In genomic region chr18:21080576-21080975, GRCh38 we compare ENCODE assay signal across 27 cellular contexts.
"Had no signal": no experiment of that assay in that cellular context is flagged by ENCODE, and none has a peak within 500 bp of the region (broad histone marks: within the 10 kb centered on the region; RNA-seq: fewer than 3 reads in every experiment).

No MANE protein-coding gene starts in this region.

- DNase-seq: activated CD4-positive, alpha-beta memory T cell treated with anti-CD3 and anti-CD28 coated beads, Interleukin-2, amount 10 ng/mL, durations not matched to agents 7 days and 5 days; activated CD4-positive, alpha-beta T cell treated with anti-CD3 and anti-CD28 coated beads for 1 hour; activated CD4-positive, alpha-beta T cell treated with anti-CD3 and anti-CD28 coated beads, Interleukin-2, amount 10 ng/mL, durations not matched to agents 7 days and 5 days; activated CD8-positive, alpha-beta memory T cell treated with anti-CD3 and anti-CD28 coated beads, Interleukin-2, amount 50 U/mL, for 48 hours; activated gamma-delta T cell; activated naive CD4-positive, alpha-beta T cell treated with anti-CD3 and anti-CD28 coated beads, Interleukin-2, amount 10 ng/mL, durations not matched to agents 7 days and 5 days; activated T-cell treated with anti-CD3 and anti-CD28 coated beads, Interleukin-2, amount 50 U/mL, for 24 hours; amniotic stem cell; brain microvascular endothelial cell; endodermal cell; foreskin fibroblast; heart left ventricle; left lung; lower lobe of right lung; mesenchymal stem cell; natural killer cell; right lobe of liver; stimulated activated CD4-positive, alpha-beta T cell treated with anti-CD3 and anti-CD28 coated beads, Interleukin-12 subunit alpha, Interleukin-12 subunit beta, amount 100 ng/mL, for 4 hours; stimulated activated CD4-positive, alpha-beta T cell treated with anti-CD3 and anti-CD28 coated beads, Interleukin-4, amount 100 ng/mL, for 1 hour; T-helper 2 cell; trophoblast cell; uterus had no signal

- H3K4me1 Mint-ChIP-seq: endodermal cell had no signal

- H3K36me3 Mint-ChIP-seq: natural killer cell had no signal

- H3K9me3 ChIP-seq: lower lobe of right lung, right lobe of liver, uterus had no signal

- H3K4me3 Mint-ChIP-seq: activated CD4-positive, alpha-beta memory T cell treated with anti-CD3 and anti-CD28 coated beads, Interleukin-2, amount 10 ng/mL, durations not matched to agents 7 days and 5 days; activated CD4-positive, alpha-beta T cell treated with anti-CD3 and anti-CD28 coated beads, Interleukin-2, amount 10 ng/mL, durations not matched to agents 7 days and 5 days; activated naive CD4-positive, alpha-beta T cell treated with anti-CD3 and anti-CD28 coated beads, Interleukin-2, amount 10 ng/mL, durations not matched to agents 7 days and 5 days; activated T-cell treated with anti-CD3 and anti-CD28 coated beads, Interleukin-2, amount 50 U/mL, for 24 hours; dendritic cell treated with granulocyte-macrophage colony-stimulating factor and Interleukin-4, amounts not matched to agents 40 ng/mL and 50 ng/mL, for 4 days; endodermal cell; stimulated activated naive CD8-positive, alpha-beta T cell treated with anti-CD3 and anti-CD28 coated beads, Interleukin-15, Interleukin-2, amounts not matched to agents 100 ng/mL and 50 ng/mL, for 24 hours; WTC11 had no signal

- H3K9me3 Mint-ChIP-seq: dendritic cell treated with granulocyte-macrophage colony-stimulating factor and Interleukin-4, amounts not matched to agents 40 ng/mL and 50 ng/mL, for 4 days; natural killer cell had no signal

- H3K27ac ChIP-seq: brain microvascular endothelial cell, heart left ventricle, left lung, lower lobe of right lung, right lobe of liver, thoracic aorta, uterus had no signal

- H3K27me3 ChIP-seq: brain microvascular endothelial cell, heart left ventricle, left lung, right lobe of liver, uterus had no signal

- H3K27ac Mint-ChIP-seq: activated CD4-positive, alpha-beta memory T cell treated with anti-CD3 and anti-CD28 coated beads, Interleukin-2, amount 10 ng/mL, durations not matched to agents 7 days and 5 days; activated CD4-positive, alpha-beta T cell treated with anti-CD3 and anti-CD28 coated beads, Interleukin-2, amount 10 ng/mL, durations not matched to agents 7 days and 5 days; activated naive CD4-positive, alpha-beta T cell treated with anti-CD3 and anti-CD28 coated beads, Interleukin-2, amount 10 ng/mL, durations not matched to agents 7 days and 5 days; activated T-cell treated with anti-CD3 and anti-CD28 coated beads, Interleukin-2, amount 50 U/mL, for 24 hours; dendritic cell treated with granulocyte-macrophage colony-stimulating factor and Interleukin-4, amounts not matched to agents 40 ng/mL and 50 ng/mL, for 4 days; endodermal cell; stimulated activated naive CD8-positive, alpha-beta T cell treated with anti-CD3 and anti-CD28 coated beads, Interleukin-15, Interleukin-2, amounts not matched to agents 100 ng/mL and 50 ng/mL, for 24 hours; WTC11 had no signal

- H3K27me3 Mint-ChIP-seq: activated CD4-positive, alpha-beta memory T cell treated with anti-CD3 and anti-CD28 coated beads, Interleukin-2, amount 10 ng/mL, durations not matched to agents 7 days and 5 days; activated CD4-positive, alpha-beta T cell treated with anti-CD3 and anti-CD28 coated beads, Interleukin-2, amount 10 ng/mL, durations not matched to agents 7 days and 5 days; activated naive CD4-positive, alpha-beta T cell treated with anti-CD3 and anti-CD28 coated beads, Interleukin-2, amount 10 ng/mL, durations not matched to agents 7 days and 5 days; activated T-cell treated with anti-CD3 and anti-CD28 coated beads, Interleukin-2, amount 50 U/mL, for 24 hours; dendritic cell treated with granulocyte-macrophage colony-stimulating factor and Interleukin-4, amounts not matched to agents 40 ng/mL and 50 ng/mL, for 4 days; stimulated activated naive CD8-positive, alpha-beta T cell treated with anti-CD3 and anti-CD28 coated beads, Interleukin-15, Interleukin-2, amounts not matched to agents 100 ng/mL and 50 ng/mL, for 24 hours had no signal

- H3K4me3 ChIP-seq: heart left ventricle, left lung, lower lobe of right lung, right lobe of liver, thoracic aorta, uterus had no signal

- ATAC-seq: esophagus mucosa, heart left ventricle, left lung, lower lobe of right lung, natural killer cell, right lobe of liver, WTC11 had no signal

- H3K36me3 ChIP-seq: brain microvascular endothelial cell, heart left ventricle, left lung, lower lobe of right lung, right lobe of liver, thoracic aorta, uterus had no signal

- H3K4me1 ChIP-seq: uterus had no signal
